ENCODE assay signal across 20 cellular contexts in genomic region chr17:64336760-64337413, GRCh38. TPM values are rescaled to one million over a fixed set of nuclear protein-coding genes. Genes with fewer than 3 reads are reported as not detected.
A peak's percentile ranks its signal among the peaks of the same experiment; 100 is the strongest.
DNase-seq lines count a peak whose midpoint lies in the region; ATAC-seq and TF ChIP-seq lines count a peak whose summit lies in the region.
"Had no signal": no experiment of that assay in that cellular context is flagged by ENCODE, and none has a peak within 500 bp of the region (broad histone marks: within the 10 kb centered on the region; RNA-seq: fewer than 3 reads in every experiment).

No MANE protein-coding gene starts in this region.

- TF ChIP-seq CTCF in DND-41 (IDR thresholded peaks at IDR 0.05; ENCODE audit: borderline replicate concordance, extremely low read depth, low read length, poor library complexity, severe bottlenecking) (no peak), neural crest cell (conservative IDR thresholded peaks at IDR 0.05) (no peak)

- H3K9ac ChIP-seq in BLaER1 (no peak overlapping the region), DND-41 (ENCODE audit: low read depth, low read length) (no peak overlapping the region)

- H3K36me3 Mint-ChIP-seq in central memory CD8-positive, alpha-beta T cell (ENCODE audit: insufficient read depth) = peaks cover 65% of the 10 kb centered on the region
- no peaks in the 10 kb centered on the region for H3K36me3 Mint-ChIP-seq in neural crest cell (ENCODE audit: low read depth)

- WGBS in aorta, 2 donors = 79 to 82% methylated on average over 7 of the region's 7 CpGs

- intact Hi-C loops in aorta (cut with DNase I) = no loop called here

- peaks cover 9% of the 10 kb centered on the region for H3K4me1 Mint-ChIP-seq in central memory CD8-positive, alpha-beta T cell
- H3K4me1 Mint-ChIP-seq in neural crest cell = no peaks in the 10 kb centered on the region
- H3K4me1 Mint-ChIP-seq: activated CD8-positive, alpha-beta memory T cell treated with anti-CD3 and anti-CD28 coated beads, Interleukin-2, amount 10 ng/mL, durations not matched to agents 7 days and 5 days had no signal

- peaks cover 34% of the 10 kb centered on the region for H3K4me1 ChIP-seq in BLaER1
- H3K4me1 ChIP-seq in DND-41 (ENCODE audit: insufficient read depth, low read length) = no peaks in the 10 kb centered on the region
- H3K4me1 ChIP-seq in aorta (ENCODE audit: control insufficient read depth in 1 of 2, insufficient read depth in 2 of 2, low read length in 2 of 2) = no peaks in the 10 kb centered on the region

- H3K9me3 ChIP-seq in BLaER1 (no peaks in the 10 kb centered on the region), DND-41 (ENCODE audit: insufficient read depth, low read length, severe bottlenecking) (no peaks in the 10 kb centered on the region), aorta (ENCODE audit: control insufficient read depth, low read length) (no peaks in the 10 kb centered on the region)
- H3K9me3 ChIP-seq: ascending aorta, SJCRH30 had no signal

- peak; percentile 22; the same call in 1 of the 3 replicates for ATAC-seq in DND-41 (ENCODE audit: insufficient read depth, low read depth)
- ATAC-seq in central memory CD8-positive, alpha-beta T cell (replicated peaks; ENCODE audit: extremely low read depth, poor library complexity, severe bottlenecking) = no peak
- no peak for ATAC-seq in HG03521 (IDR thresholded peaks at IDR 0.05; ENCODE audit: unreplicated experiment)
- no peak for ATAC-seq in aorta (ENCODE audit: low FRiP score)
- ATAC-seq: activated CD8-positive, alpha-beta memory T cell treated with anti-CD3 and anti-CD28 coated beads, Interleukin-2, amount 10 ng/mL, durations not matched to agents 7 days and 5 days; sciatic nerve had no signal

- H3K4me3 ChIP-seq in BLaER1 (no peak overlapping the region), DND-41 (ENCODE audit: low read depth in 1 of 2, low read length in 2 of 2) (no peak overlapping the region), aorta (ENCODE audit: low read length in 2 of 2) (no peak overlapping the region)
- H3K4me3 ChIP-seq: ascending aorta, SJCRH30 had no signal

- H3K9me3 Mint-ChIP-seq in central memory CD8-positive, alpha-beta T cell = no peaks in the 10 kb centered on the region
- no peaks in the 10 kb centered on the region for H3K9me3 Mint-ChIP-seq in neural crest cell

- no peak for DNase-seq in DND-41
- DNase-seq in central memory CD8-positive, alpha-beta T cell (ENCODE audit: low spot score in 2 of 2) = no peak
- no peak for DNase-seq in neural crest cell (ENCODE audit: low read depth, low spot score)
- DNase-seq in erythroblast (lab: John Stamatoyannopoulos, UW) = no peak
- DNase-seq in aorta = no peak
- no peak for DNase-seq in cortex of kidney (lab: John Stamatoyannopoulos, UW)
- DNase-seq: activated CD8-positive, alpha-beta memory T cell treated with anti-CD3 and anti-CD28 coated beads, Interleukin-2, amount 10 ng/mL, durations not matched to agents 7 days and 5 days; activated naive CD4-positive, alpha-beta T cell; GDM1; NCI-H1105 treated with DMSO at 0.1 percent for 48 hours; NCI-H2107; NCI-H526; OCI-M1; SJCRH30; stimulated activated CD4-positive, alpha-beta T cell treated with anti-CD3 and anti-CD28 coated beads, Interleukin-1b, Interleukin-23, amount 100 ng/mL, for 48 hours had no signal

- no peaks in the 10 kb centered on the region for H3K79me2 ChIP-seq in DND-41 (ENCODE audit: insufficient read depth, low read length)

- no peaks in the 10 kb centered on the region for H3K27me3 Mint-ChIP-seq in central memory CD8-positive, alpha-beta T cell
- H3K27me3 Mint-ChIP-seq in neural crest cell (ENCODE audit: low read depth) = no peaks in the 10 kb centered on the region
- H3K27me3 Mint-ChIP-seq: activated CD8-positive, alpha-beta memory T cell treated with anti-CD3 and anti-CD28 coated beads, Interleukin-2, amount 10 ng/mL, durations not matched to agents 7 days and 5 days had no signal

- H4K20me1 ChIP-seq in BLaER1 (no peaks in the 10 kb centered on the region), DND-41 (ENCODE audit: insufficient read depth, low read length) (no peaks in the 10 kb centered on the region)

- H3K27ac Mint-ChIP-seq in central memory CD8-positive, alpha-beta T cell (ENCODE audit: low read depth) = peak overlapping the region; percentile 79
- peak overlapping the region; percentile 35 for H3K27ac Mint-ChIP-seq in neural crest cell (ENCODE audit: unreplicated experiment)
- H3K27ac Mint-ChIP-seq: activated CD8-positive, alpha-beta memory T cell treated with anti-CD3 and anti-CD28 coated beads, Interleukin-2, amount 10 ng/mL, durations not matched to agents 7 days and 5 days had no signal

- TF ChIP-seq POLR2A in erythroblast (IDR thresholded peaks at IDR 0.05; ENCODE audit: low read length) = no peak

- no peaks in the 10 kb centered on the region for H3K27me3 ChIP-seq in BLaER1
- no peaks in the 10 kb centered on the region for H3K27me3 ChIP-seq in DND-41 (ENCODE audit: insufficient read depth, low read length, poor library complexity)
- H3K27me3 ChIP-seq in aorta (ENCODE audit: control insufficient read depth in 1 of 2, insufficient read depth in 2 of 2, low read length in 1 of 2) = no peaks in the 10 kb centered on the region
- H3K27me3 ChIP-seq: ascending aorta, SJCRH30 had no signal

- peak overlapping the region; percentile 48 for H3K4me2 ChIP-seq in BLaER1
- no peak overlapping the region for H3K4me2 ChIP-seq in DND-41 (ENCODE audit: insufficient read depth, low read length)

- H3K4me3 Mint-ChIP-seq in central memory CD8-positive, alpha-beta T cell = no peak overlapping the region
- no peak overlapping the region for H3K4me3 Mint-ChIP-seq in neural crest cell
- H3K4me3 Mint-ChIP-seq: activated CD8-positive, alpha-beta memory T cell treated with anti-CD3 and anti-CD28 coated beads, Interleukin-2, amount 10 ng/mL, durations not matched to agents 7 days and 5 days had no signal

- H3K27ac ChIP-seq in BLaER1 = no peak overlapping the region
- H3K27ac ChIP-seq in DND-41 (ENCODE audit: low read length) = no peak overlapping the region
- H3K27ac ChIP-seq in aorta (ENCODE audit: low read depth in 1 of 2, low read length in 2 of 2) = no peak overlapping the region
- H3K27ac ChIP-seq: ascending aorta, SJCRH30 had no signal

- H2AFZ ChIP-seq in DND-41 (ENCODE audit: low read depth, low read length) = no peak overlapping the region

- H3K36me3 ChIP-seq in BLaER1 (no peaks in the 10 kb centered on the region), DND-41 (ENCODE audit: insufficient read depth, low read length) (0 out of 2 replicates have a peak, but pooled peaks cover 2% of the 10 kb centered on the region), aorta (ENCODE audit: control insufficient read depth in 1 of 2, insufficient read depth in 2 of 2, low read length in 1 of 2) (no peaks in the 10 kb centered on the region)
- H3K36me3 ChIP-seq: ascending aorta, SJCRH30 had no signal

RNA-seq across cellular contexts. Expression of gene PECAM1, which starts 53.8 kb away (rescaled TPM):
- total RNA-seq in neural crest cell = 0.48 and 0.68 TPM in 2 replicates
- total RNA-seq in aorta = 100 to 1,000 TPM; 348 to 424 TPM
- polyA plus RNA-seq in aorta = 10 to 100 TPM in 1 of 2 donors, 1 to 10 TPM in 1; 9.1 to 11.8 TPM
- total RNA-seq: osteocyte had no signal

Comparison
In these comparisons a context has a peak if more than half of its experiments do, and no peak if none do; other contexts are left out.
1. RNA of gene PECAM1, which starts 53.8 kb away (total RNA-seq): 348 to 424 TPM in aorta; 0.48 to 0.68 TPM in neural crest cell; every median in the first group is over 100 times any median in the second.